ENCODE assay signal across 22 cellular contexts in the genomic region with DNA sequence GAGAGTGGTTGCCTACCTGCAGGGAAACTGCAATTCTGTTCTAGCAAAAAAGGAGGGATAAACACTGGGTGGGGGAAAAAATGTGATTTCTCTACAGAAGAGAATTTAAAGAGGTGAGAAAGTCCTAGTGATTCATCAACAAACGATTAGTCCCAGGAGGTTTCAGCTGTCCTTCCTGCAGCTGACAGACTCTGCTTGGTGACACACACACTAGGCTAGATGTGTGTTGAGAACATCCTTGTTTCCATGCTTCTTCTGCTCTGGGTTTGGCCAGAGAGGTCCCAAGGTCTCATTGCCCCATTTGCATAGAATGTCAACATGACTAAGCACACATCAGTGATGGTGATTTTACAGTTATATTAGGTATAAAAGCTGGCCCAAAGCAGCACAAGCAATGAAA.
"Had no signal": no experiment of that assay in that cellular context is flagged by ENCODE, and none has a peak within 500 bp of the region (broad histone marks: within the 10 kb centered on the region; RNA-seq: fewer than 3 reads in every experiment).

No MANE protein-coding gene starts in this region.

- ATAC-seq: activated CD8-positive, alpha-beta T cell treated with anti-CD3 and anti-CD28 coated beads for 36 hours; activated naive CD8-positive, alpha-beta T cell treated with anti-CD3 and anti-CD28 coated beads, Interleukin-2, amount 50 U/mL, for 24 hours; T-cell had no signal

- H3K27me3 Mint-ChIP-seq: activated CD4-positive, alpha-beta T cell treated with anti-CD3 and anti-CD28 coated beads, Interleukin-2, amount 10 ng/mL, durations not matched to agents 24 days and 14 days; activated CD8-positive, alpha-beta T cell treated with anti-CD3 and anti-CD28 coated beads for 36 hours had no signal

- H3K27me3 ChIP-seq: breast epithelium, testis, upper lobe of left lung had no signal

- H3K4me1 Mint-ChIP-seq: activated CD4-positive, alpha-beta T cell treated with anti-CD3 and anti-CD28 coated beads, Interleukin-2, amount 10 ng/mL, durations not matched to agents 24 days and 14 days; activated naive CD4-positive, alpha-beta T cell treated with anti-CD3 and anti-CD28 coated beads, Interleukin-2, amount 10 ng/mL, durations not matched to agents 7 days and 5 days; activated naive CD8-positive, alpha-beta T cell treated with anti-CD3 and anti-CD28 coated beads, Interleukin-2, amount 50 U/mL, for 24 hours; T-cell had no signal

- DNase-seq: activated CD4-positive, alpha-beta T cell treated with anti-CD3 and anti-CD28 coated beads, Interleukin-2, amount 10 ng/mL, durations not matched to agents 24 days and 14 days; activated CD8-positive, alpha-beta T cell treated with anti-CD3 and anti-CD28 coated beads for 36 hours; activated naive CD4-positive, alpha-beta T cell treated with anti-CD3 and anti-CD28 coated beads, Interleukin-2, amount 10 ng/mL, durations not matched to agents 7 days and 5 days; activated naive CD8-positive, alpha-beta T cell treated with anti-CD3 and anti-CD28 coated beads, Interleukin-2, amount 50 U/mL, for 24 hours; activated T-cell treated with anti-CD3 and anti-CD28 coated beads, Interleukin-2, amount 50 U/mL, for 24 hours; aorta; effector CD8-positive, alpha-beta T cell; esophagus squamous epithelium; midbrain; nephron progenitor cell; occipital lobe; retina; stimulated activated CD4-positive, alpha-beta T cell treated with anti-CD3 and anti-CD28 coated beads, Interleukin-12 subunit alpha, Interleukin-12 subunit beta, amount 100 ng/mL, for 4 hours; stimulated activated CD4-positive, alpha-beta T cell treated with anti-CD3 and anti-CD28 coated beads, Interleukin-1b, Interleukin-23, amount 100 ng/mL, for 48 hours; stimulated activated CD8-positive, alpha-beta memory T cell treated with anti-CD3 and anti-CD28 coated beads, Interleukin-4, amount 100 ng/mL, for 48 hours; T-cell; T-helper 9 cell; testis; upper lobe of left lung had no signal

- H3K9me3 Mint-ChIP-seq: activated CD4-positive, alpha-beta T cell treated with anti-CD3 and anti-CD28 coated beads, Interleukin-2, amount 10 ng/mL, durations not matched to agents 24 days and 14 days; activated CD8-positive, alpha-beta T cell treated with anti-CD3 and anti-CD28 coated beads for 36 hours; activated naive CD4-positive, alpha-beta T cell treated with anti-CD3 and anti-CD28 coated beads, Interleukin-2, amount 10 ng/mL, durations not matched to agents 7 days and 5 days; activated naive CD8-positive, alpha-beta T cell treated with anti-CD3 and anti-CD28 coated beads, Interleukin-2, amount 50 U/mL, for 24 hours; activated T-cell treated with anti-CD3 and anti-CD28 coated beads, Interleukin-2, amount 50 U/mL, for 24 hours; stimulated activated naive CD8-positive, alpha-beta T cell treated with anti-CD3 and anti-CD28 coated beads, Interleukin-15, Interleukin-2, amounts not matched to agents 100 ng/mL and 50 ng/mL, for 24 hours; T-cell had no signal

- H3K4me1 ChIP-seq: breast epithelium, esophagus squamous epithelium, testis, upper lobe of left lung had no signal

- H3K27ac Mint-ChIP-seq: activated CD4-positive, alpha-beta T cell treated with anti-CD3 and anti-CD28 coated beads, Interleukin-2, amount 10 ng/mL, durations not matched to agents 24 days and 14 days; activated CD8-positive, alpha-beta T cell treated with anti-CD3 and anti-CD28 coated beads for 36 hours; activated naive CD4-positive, alpha-beta T cell treated with anti-CD3 and anti-CD28 coated beads, Interleukin-2, amount 10 ng/mL, durations not matched to agents 7 days and 5 days; activated naive CD8-positive, alpha-beta T cell treated with anti-CD3 and anti-CD28 coated beads, Interleukin-2, amount 50 U/mL, for 24 hours; activated T-cell treated with anti-CD3 and anti-CD28 coated beads, Interleukin-2, amount 50 U/mL, for 24 hours; stimulated activated naive CD8-positive, alpha-beta T cell treated with anti-CD3 and anti-CD28 coated beads, Interleukin-15, Interleukin-2, amounts not matched to agents 100 ng/mL and 50 ng/mL, for 24 hours; T-cell had no signal

- H3K4me3 ChIP-seq: breast epithelium, esophagus squamous epithelium, lung, testis, upper lobe of left lung had no signal

- H3K36me3 ChIP-seq: breast epithelium, esophagus squamous epithelium, upper lobe of left lung had no signal

- H3K36me3 Mint-ChIP-seq: activated naive CD4-positive, alpha-beta T cell treated with anti-CD3 and anti-CD28 coated beads, Interleukin-2, amount 10 ng/mL, durations not matched to agents 7 days and 5 days; T-cell had no signal

- H3K27ac ChIP-seq: breast epithelium, esophagus squamous epithelium, testis, upper lobe of left lung had no signal

- H3K9me3 ChIP-seq: breast epithelium, esophagus squamous epithelium, testis, upper lobe of left lung had no signal

- H3K4me3 Mint-ChIP-seq: activated CD4-positive, alpha-beta T cell treated with anti-CD3 and anti-CD28 coated beads, Interleukin-2, amount 10 ng/mL, durations not matched to agents 24 days and 14 days; activated CD8-positive, alpha-beta T cell treated with anti-CD3 and anti-CD28 coated beads for 36 hours; activated naive CD4-positive, alpha-beta T cell treated with anti-CD3 and anti-CD28 coated beads, Interleukin-2, amount 10 ng/mL, durations not matched to agents 7 days and 5 days; activated naive CD8-positive, alpha-beta T cell treated with anti-CD3 and anti-CD28 coated beads, Interleukin-2, amount 50 U/mL, for 24 hours; activated T-cell treated with anti-CD3 and anti-CD28 coated beads, Interleukin-2, amount 50 U/mL, for 24 hours; nephron progenitor cell; stimulated activated naive CD8-positive, alpha-beta T cell treated with anti-CD3 and anti-CD28 coated beads, Interleukin-15, Interleukin-2, amounts not matched to agents 100 ng/mL and 50 ng/mL, for 24 hours; T-cell had no signal
